7 cellular contexts compared by ENCODE assay signal in genomic region chr7:71332226-71332625, GRCh38.
"Had no signal": no experiment of that assay in that cellular context is flagged by ENCODE, and none has a peak within 500 bp of the region (broad histone marks: within the 10 kb centered on the region; RNA-seq: fewer than 3 reads in every experiment).

No MANE protein-coding gene starts in this region.

- ATAC-seq: HepG2, K562 had no signal

- H3K4me2 ChIP-seq: KMS-11 had no signal

- H3K9ac ChIP-seq: KMS-11 had no signal

- H3K4me3 ChIP-seq: K562 had no signal

- DNase-seq: IMR-90, KBM-7, KG1 had no signal

- H3K27ac ChIP-seq: HL-60, KMS-11 had no signal
